ENCODE assay signal across 8 cellular contexts in the genomic region with DNA sequence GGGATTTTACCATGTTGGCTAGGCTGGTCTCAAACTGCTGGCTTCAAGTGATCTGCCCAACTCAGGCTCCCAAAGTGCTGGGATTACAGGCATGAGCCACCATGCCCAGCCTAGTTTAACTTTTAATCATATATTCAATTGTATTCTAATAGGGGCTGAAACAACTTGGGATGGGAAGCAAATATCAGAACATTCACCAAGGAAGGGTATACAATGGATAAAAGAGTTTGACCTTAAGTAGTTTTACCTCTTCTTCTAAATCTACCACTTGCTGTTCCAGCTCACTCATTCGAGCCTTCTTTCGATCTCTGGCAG. TPM values are rescaled to one million over a fixed set of nuclear protein-coding genes. Genes with fewer than 3 reads are reported as not detected.
A peak's percentile ranks its signal among the peaks of the same experiment; 100 is the strongest.
DNase-seq lines count a peak whose midpoint lies in the region; ATAC-seq and TF ChIP-seq lines count a peak whose summit lies in the region.

No MANE protein-coding gene starts in this region.

- peak overlapping the region; percentile 98 for H3K27ac Mint-ChIP-seq in activated naive CD8-positive, alpha-beta T cell treated with anti-CD3 and anti-CD28 coated beads, Interleukin-2, amount 50 U/mL, for 24 hours

- H3K36me3 ChIP-seq in right lobe of liver, result peaks cover 13 to 53% (median 34%) of the 10 kb centered on the region in 4 donors
- H3K36me3 ChIP-seq in tibial nerve, result peaks cover 2 to 39% (median 22%) of the 10 kb centered on the region in 3 donors

- intact Hi-C loops in right lobe of liver (cut with DNase I), result no loop called here

- TF ChIP-seq CTCF in right lobe of liver (IDR thresholded peaks at IDR 0.05), result no peak
- no peak for TF ChIP-seq CTCF in tibial nerve (IDR thresholded peaks at IDR 0.05)

- TF ChIP-seq EP300 in tibial nerve (IDR thresholded peaks at IDR 0.05), result no peak

- H3K4me3 Mint-ChIP-seq in activated naive CD8-positive, alpha-beta T cell treated with anti-CD3 and anti-CD28 coated beads, Interleukin-2, amount 50 U/mL, for 24 hours, result peak overlapping the region; percentile 94

- peaks cover 62% of the 10 kb centered on the region for H3K36me3 Mint-ChIP-seq in activated naive CD8-positive, alpha-beta T cell treated with anti-CD3 and anti-CD28 coated beads, Interleukin-2, amount 50 U/mL, for 24 hours (ENCODE audit: low read depth)

- H3K27me3 ChIP-seq in right lobe of liver (no peaks in the 10 kb centered on the region), tibial nerve (no peaks in the 10 kb centered on the region)

- peaks cover 72% of the 10 kb centered on the region for H3K4me1 Mint-ChIP-seq in activated naive CD8-positive, alpha-beta T cell treated with anti-CD3 and anti-CD28 coated beads, Interleukin-2, amount 50 U/mL, for 24 hours

- 0% methylated on average over 2 of the region's 2 CpGs for WGBS in right lobe of liver (ENCODE audit: insufficient coverage, low coverage, low lambda C conversion rate, missing lambda C conversion rate)
- 4 to 19% methylated on average over 2 of the region's 2 CpGs for WGBS in tibial nerve, 2 donors

- H3K4me1 ChIP-seq in right lobe of liver (peaks cover 0 to 59% (median 8%) of the 10 kb centered on the region in 4 donors), tibial nerve (peaks cover 0 to 79% (median 30%) of the 10 kb centered on the region in 4 donors)

- peak overlapping the region; percentile 99 to 100 (median 99) for H3K27ac ChIP-seq in right lobe of liver
- H3K27ac ChIP-seq in tibial nerve, result peak overlapping the region; percentile 98 to 100 (median 100)

- TF ChIP-seq POLR2A in right lobe of liver (IDR thresholded peaks at IDR 0.05) (no peak), tibial nerve (IDR thresholded peaks at IDR 0.05) (no peak)

- H3K9me3 Mint-ChIP-seq in activated naive CD8-positive, alpha-beta T cell treated with anti-CD3 and anti-CD28 coated beads, Interleukin-2, amount 50 U/mL, for 24 hours, result no peaks in the 10 kb centered on the region

- no peaks in the 10 kb centered on the region for H3K27me3 Mint-ChIP-seq in activated naive CD8-positive, alpha-beta T cell treated with anti-CD3 and anti-CD28 coated beads, Interleukin-2, amount 50 U/mL, for 24 hours

- no peaks in the 10 kb centered on the region for H3K9me3 ChIP-seq in right lobe of liver
- H3K9me3 ChIP-seq in tibial nerve, result no peaks in the 10 kb centered on the region

- peak overlapping the region; percentile 91 to 98 (median 95) for H3K4me3 ChIP-seq in right lobe of liver
- peak overlapping the region; percentile 76 to 99 (median 88) for H3K4me3 ChIP-seq in tibial nerve

- DNase-seq in activated naive CD4-positive, alpha-beta T cell treated with Interleukin-2 at 50 U/mL for 16 hours, result peak; percentile 29
- DNase-seq in activated naive CD4-positive, alpha-beta T cell (lab: John Stamatoyannopoulos, UW), result no peak
- DNase-seq in activated naive CD8-positive, alpha-beta T cell treated with anti-CD3 and anti-CD28 coated beads, Interleukin-2, amount 50 U/mL, for 24 hours, result no peak
- DNase-seq in right lobe of liver (no peak), tibial nerve (ENCODE audit: low spot score in 2 of 2) (no peak), NCI-H1930 (lab: John Stamatoyannopoulos, UW) (no peak), HCEC 1CT (no peak)

- no peak for ATAC-seq in activated naive CD8-positive, alpha-beta T cell treated with anti-CD3 and anti-CD28 coated beads, Interleukin-2, amount 50 U/mL, for 24 hours
- ATAC-seq in right lobe of liver, result no peak
- ATAC-seq in HG02938 (IDR thresholded peaks at IDR 0.05; ENCODE audit: unreplicated experiment), result no peak

RNA-seq across cellular contexts. Expression of a gene that starts 1.6 kb away (rescaled TPM):
- 100 to 1,000 TPM; 298 to 624 (median 414) TPM for total RNA-seq in right lobe of liver
- total RNA-seq in tibial nerve, result 100 to 1,000 TPM in 3 of 4 donors, 10 to 100 TPM in 1; 65.6 to 113 (median 111) TPM

RNA-seq across cellular contexts. Expression of a gene that starts 26.3 kb away (rescaled TPM):
- total RNA-seq in right lobe of liver (10 to 100 TPM; 15.3 to 24.4 (median 18.0) TPM), tibial nerve (10 to 100 TPM; 16.7 to 22.4 (median 20.6) TPM)

RNA-seq across cellular contexts. Expression of a gene that starts 56.9 kb away (rescaled TPM):
- total RNA-seq in right lobe of liver (10 to 100 TPM; 11.6 to 29.0 (median 13.4) TPM), tibial nerve (10 to 100 TPM; 20.0 to 38.7 (median 27.0) TPM)

RNA-seq across cellular contexts. Expression of a gene that starts 57.1 kb away (rescaled TPM):
- total RNA-seq in right lobe of liver (1 to 10 TPM; 2.0 to 6.3 (median 4.2) TPM), tibial nerve (10 to 100 TPM in 2 of 4 donors, 1 to 10 TPM in 2; 7.4 to 22.0 (median 13.1) TPM)
